ENCODE assay signal across 2 cellular contexts in the genomic region with DNA sequence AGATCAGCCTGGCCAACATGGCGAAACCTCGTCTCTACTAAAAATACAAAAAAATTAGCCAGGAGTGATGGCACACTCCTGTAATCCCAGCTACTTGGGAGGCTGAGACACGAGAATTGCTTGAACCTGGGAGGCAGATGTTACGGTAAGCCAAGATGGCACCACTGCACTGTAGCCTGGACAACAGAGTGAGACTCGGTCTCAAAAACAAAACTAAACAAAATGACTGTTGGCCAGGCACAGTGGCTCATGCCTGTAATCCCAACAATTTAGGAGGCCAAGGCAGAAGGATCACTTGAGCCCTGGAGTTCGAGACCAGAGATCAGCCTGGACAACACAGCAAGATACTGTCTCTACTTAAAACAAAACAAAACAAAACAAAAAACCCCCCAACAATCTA. TPM values are rescaled to one million over a fixed set of nuclear protein-coding genes. Genes with fewer than 3 reads are reported as not detected.
"Had no signal": no experiment of that assay in that cellular context is flagged by ENCODE, and none has a peak within 500 bp of the region (broad histone marks: within the 10 kb centered on the region; RNA-seq: fewer than 3 reads in every experiment).

No MANE protein-coding gene starts in this region.

RNA-seq across cellular contexts. Expression of gene FKBP1B, which starts 6.4 kb away (rescaled TPM):
- total RNA-seq: HT-29 had no signal

RNA-seq across cellular contexts. Expression of gene MFSD2B, which starts 33.2 kb away (rescaled TPM):
- total RNA-seq: H4, HT-29 had no signal
